ENCODE assay signal across 12 cellular contexts in genomic region chr12:131682511-131682895, GRCh38. TPM values are rescaled to one million over a fixed set of nuclear protein-coding genes. Genes with fewer than 3 reads are reported as not detected.
DNase-seq lines count a peak whose midpoint lies in the region; ATAC-seq lines count a peak whose summit lies in the region.
"Had no signal": no experiment of that assay in that cellular context is flagged by ENCODE, and none has a peak within 500 bp of the region (broad histone marks: within the 10 kb centered on the region; RNA-seq: fewer than 3 reads in every experiment).

No MANE protein-coding gene starts in this region.

- CTCF ChIA-PET in activated naive CD4-positive, alpha-beta T cell treated with anti-CD3 and anti-CD28 coated beads, Interleukin-2, amount 10 ng/mL, durations not matched to agents 7 days and 5 days (lab: Charles Lee): no interaction called here

- H3K27me3 Mint-ChIP-seq in activated naive CD4-positive, alpha-beta T cell treated with anti-CD3 and anti-CD28 coated beads, Interleukin-2, amount 50 U/mL, for 24 hours: no peaks in the 10 kb centered on the region
- H3K27me3 Mint-ChIP-seq in activated naive CD4-positive, alpha-beta T cell treated with anti-CD3 and anti-CD28 coated beads, Interleukin-2, amount 10 ng/mL, durations not matched to agents 7 days and 5 days: peaks cover 4% of the 10 kb centered on the region
- no peaks in the 10 kb centered on the region for H3K27me3 Mint-ChIP-seq in stimulated activated naive CD8-positive, alpha-beta T cell treated with anti-CD3 and anti-CD28 coated beads, Interleukin-15, Interleukin-2, amounts not matched to agents 100 ng/mL and 50 ng/mL, for 24 hours

- peak overlapping the region; percentile 21 for H3K4me3 ChIP-seq in Jurkat, Clone E6-1 (ENCODE audit: low read length)
- H3K4me3 ChIP-seq: ascending aorta had no signal

- no peak overlapping the region for H3K4me3 Mint-ChIP-seq in activated naive CD4-positive, alpha-beta T cell treated with anti-CD3 and anti-CD28 coated beads, Interleukin-2, amount 50 U/mL, for 24 hours
- H3K4me3 Mint-ChIP-seq in activated naive CD4-positive, alpha-beta T cell treated with anti-CD3 and anti-CD28 coated beads, Interleukin-2, amount 10 ng/mL, durations not matched to agents 7 days and 5 days: no peak overlapping the region
- H3K4me3 Mint-ChIP-seq in stimulated activated naive CD8-positive, alpha-beta T cell treated with anti-CD3 and anti-CD28 coated beads, Interleukin-15, Interleukin-2, amounts not matched to agents 100 ng/mL and 50 ng/mL, for 24 hours: peak overlapping the region; percentile 43

- H3K36me3 Mint-ChIP-seq in activated naive CD4-positive, alpha-beta T cell treated with anti-CD3 and anti-CD28 coated beads, Interleukin-2, amount 50 U/mL, for 24 hours: no peaks in the 10 kb centered on the region
- no peaks in the 10 kb centered on the region for H3K36me3 Mint-ChIP-seq in activated naive CD4-positive, alpha-beta T cell treated with anti-CD3 and anti-CD28 coated beads, Interleukin-2, amount 10 ng/mL, durations not matched to agents 7 days and 5 days
- no peaks in the 10 kb centered on the region for H3K36me3 Mint-ChIP-seq in stimulated activated naive CD8-positive, alpha-beta T cell treated with anti-CD3 and anti-CD28 coated beads, Interleukin-15, Interleukin-2, amounts not matched to agents 100 ng/mL and 50 ng/mL, for 24 hours (ENCODE audit: low read depth)

- ATAC-seq in HG03196 (IDR thresholded peaks at IDR 0.05; ENCODE audit: unreplicated experiment): no peak

- DNase-seq in activated naive CD4-positive, alpha-beta T cell treated with anti-CD3 and anti-CD28 coated beads, Interleukin-2, amount 10 ng/mL, durations not matched to agents 7 days and 5 days: no peak
- DNase-seq in Jurkat, Clone E6-1 (ENCODE audit: low read depth, low spot score): peak; percentile 72
- peak; percentile 23 for DNase-seq in effector CD4-positive, alpha-beta T cell
- DNase-seq in NCI-H345 treated with DMSO at 0.1 percent for 48 hours (lab: John Stamatoyannopoulos, UW; ENCODE audit: unreplicated experiment): no peak
- no peak for DNase-seq in AG08395 (ENCODE audit: low spot score)
- DNase-seq: GDM1, GOT3, Kasumi-1 had no signal

- H3K27ac Mint-ChIP-seq in activated naive CD4-positive, alpha-beta T cell treated with anti-CD3 and anti-CD28 coated beads, Interleukin-2, amount 50 U/mL, for 24 hours: peak overlapping the region; percentile 52
- H3K27ac Mint-ChIP-seq in activated naive CD4-positive, alpha-beta T cell treated with anti-CD3 and anti-CD28 coated beads, Interleukin-2, amount 10 ng/mL, durations not matched to agents 7 days and 5 days: no peak overlapping the region
- peak overlapping the region; percentile 3 for H3K27ac Mint-ChIP-seq in stimulated activated naive CD8-positive, alpha-beta T cell treated with anti-CD3 and anti-CD28 coated beads, Interleukin-15, Interleukin-2, amounts not matched to agents 100 ng/mL and 50 ng/mL, for 24 hours

- H3K9me3 Mint-ChIP-seq in activated naive CD4-positive, alpha-beta T cell treated with anti-CD3 and anti-CD28 coated beads, Interleukin-2, amount 50 U/mL, for 24 hours: no peaks in the 10 kb centered on the region
- peaks cover 7% of the 10 kb centered on the region for H3K9me3 Mint-ChIP-seq in activated naive CD4-positive, alpha-beta T cell treated with anti-CD3 and anti-CD28 coated beads, Interleukin-2, amount 10 ng/mL, durations not matched to agents 7 days and 5 days
- H3K9me3 Mint-ChIP-seq in stimulated activated naive CD8-positive, alpha-beta T cell treated with anti-CD3 and anti-CD28 coated beads, Interleukin-15, Interleukin-2, amounts not matched to agents 100 ng/mL and 50 ng/mL, for 24 hours: no peaks in the 10 kb centered on the region

- peaks cover 7% of the 10 kb centered on the region for H3K4me1 Mint-ChIP-seq in activated naive CD4-positive, alpha-beta T cell treated with anti-CD3 and anti-CD28 coated beads, Interleukin-2, amount 50 U/mL, for 24 hours
- H3K4me1 Mint-ChIP-seq in activated naive CD4-positive, alpha-beta T cell treated with anti-CD3 and anti-CD28 coated beads, Interleukin-2, amount 10 ng/mL, durations not matched to agents 7 days and 5 days: no peaks in the 10 kb centered on the region
- H3K4me1 Mint-ChIP-seq in stimulated activated naive CD8-positive, alpha-beta T cell treated with anti-CD3 and anti-CD28 coated beads, Interleukin-15, Interleukin-2, amounts not matched to agents 100 ng/mL and 50 ng/mL, for 24 hours (ENCODE audit: low read depth): peaks cover 13% of the 10 kb centered on the region

RNA-seq across cellular contexts. Expression of gene SFSWAP, which starts 28.4 kb away (rescaled TPM):
- polyA plus RNA-seq in Jurkat, Clone E6-1 (2012; ENCODE audit: insufficient read depth, insufficient read length): 45.8 TPM

Comparison
In these comparisons a context has a peak if more than half of its experiments do, and no peak if none do; other contexts are left out.
1. DNase-seq: peak in Jurkat, Clone E6-1 (single experiment) and effector CD4-positive, alpha-beta T cell (single experiment); none in activated naive CD4-positive, alpha-beta T cell treated with anti-CD3 and anti-CD28 coated beads, Interleukin-2, amount 10 ng/mL, durations not matched to agents 7 days and 5 days (single experiment), NCI-H345 treated with DMSO at 0.1 percent for 48 hours (single experiment) and AG08395 (single experiment).